17 cellular contexts compared by ENCODE assay signal in genomic region chr6:125480571-125480970, GRCh38.
DNase-seq lines count a peak whose midpoint lies in the region; ATAC-seq and TF ChIP-seq lines count a peak whose summit lies in the region.
"Had no signal": no experiment of that assay in that cellular context is flagged by ENCODE, and none has a peak within 500 bp of the region (broad histone marks: within the 10 kb centered on the region; RNA-seq: fewer than 3 reads in every experiment).

No MANE protein-coding gene starts in this region.

- TF ChIP-seq CTCF in cardiac fibroblast (IDR thresholded peaks at IDR 0.05; ENCODE audit: low read depth, low read length), result no peak
- no peak for TF ChIP-seq CTCF in fibroblast of the aortic adventitia (IDR thresholded peaks at IDR 0.05; ENCODE audit: insufficient read depth, low read length)

- H3K4me3 ChIP-seq in cardiac fibroblast (replicated peaks in 1 of 2; ENCODE audit: low read depth in 2 of 2, low read length in 2 of 2) (no peak overlapping the region), fibroblast of the aortic adventitia (ENCODE audit: low read depth, low read length) (no peak overlapping the region)
- H3K4me3 ChIP-seq: SJSA1 had no signal

- DNase-seq in NCI-H69 (lab: John Stamatoyannopoulos, UW) (peak; percentile 18), cardiac fibroblast (ENCODE audit: low read depth in 2 of 2) (peak; percentile 7 to 50), fibroblast of the aortic adventitia (ENCODE audit: low read depth) (peak; percentile 58), stromal cell of bone marrow (ENCODE audit: low read depth) (peak; percentile 97), NCI-H2171 (lab: John Stamatoyannopoulos, UW) (no peak), germinal center (ENCODE audit: low spot score) (no peak)
- DNase-seq: AML-193, COR-L47, KBM-7, NCI-H1436, NCI-H2029, NCI-H2171 treated with DMSO at 0.1 percent for 48 hours, NCI-H446 treated with DMSO at 0.1 percent for 48 hours, NCI-H774 had no signal

- ATAC-seq in HG03432 (IDR thresholded peaks at IDR 0.05; ENCODE audit: unreplicated experiment), result no peak
- ATAC-seq: HCT116 had no signal

Comparison
In these comparisons a context has a peak if more than half of its experiments do, and no peak if none do; other contexts are left out.
1. DNase-seq: peak in NCI-H69 (single experiment), cardiac fibroblast (2 of 2), fibroblast of the aortic adventitia (single experiment) and stromal cell of bone marrow (single experiment); none in NCI-H2171 (single experiment) and germinal center (single experiment).